ENCODE assay signal across 8 cellular contexts in the genomic region with DNA sequence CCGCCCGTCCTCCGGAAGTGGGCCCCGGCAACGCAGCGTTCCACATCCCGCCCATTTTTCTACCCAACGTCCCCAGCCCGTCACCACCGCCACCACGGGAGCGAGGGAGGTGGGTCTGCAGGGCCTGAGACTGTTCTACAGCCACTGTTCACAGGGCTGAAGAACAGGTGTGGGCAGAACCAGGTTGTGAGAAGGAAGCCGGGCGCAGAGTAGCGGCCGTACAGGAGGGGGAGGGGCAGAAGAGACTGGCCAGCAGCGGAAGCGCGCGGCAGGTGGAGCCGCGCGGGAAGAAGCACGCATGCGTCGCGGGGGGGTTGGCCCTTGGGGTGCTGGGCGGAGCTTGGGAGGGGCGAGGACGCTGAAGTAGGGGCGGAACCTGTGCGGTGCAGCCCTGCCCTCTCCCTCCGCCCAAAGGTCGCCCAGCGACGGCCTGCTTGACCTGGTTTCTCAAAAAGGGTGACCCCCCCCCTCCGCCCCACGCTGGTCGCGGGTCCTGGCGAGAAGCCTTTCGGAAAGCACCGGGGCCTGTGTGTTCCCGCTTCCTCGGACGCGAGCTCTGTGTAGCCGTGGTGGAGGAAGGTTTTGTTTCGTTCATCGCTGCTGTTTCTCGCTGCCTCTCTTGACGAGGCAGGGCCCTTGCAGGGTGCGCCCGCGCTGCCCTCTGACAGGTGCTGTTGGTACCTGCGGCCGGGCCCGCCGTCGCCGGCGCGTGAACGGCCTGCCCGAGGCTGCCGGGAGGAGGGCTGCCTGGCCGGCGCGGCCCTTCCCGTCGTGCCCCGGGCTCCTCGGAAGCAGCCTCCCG. TPM values are rescaled to one million over a fixed set of nuclear protein-coding genes. Genes with fewer than 3 reads are reported as not detected.
A peak's percentile ranks its signal among the peaks of the same experiment; 100 is the strongest.
DNase-seq lines count a peak whose midpoint lies in the region; ATAC-seq and TF ChIP-seq lines count a peak whose summit lies in the region.

No MANE protein-coding gene starts in this region.

- intact Hi-C loops in PC-3 (cut with micrococcal nuclease): loop anchor here (1.0 kb wide), 3 partner anchors 16 to 51 kb away; a partner anchor contains a TSS

- peak overlapping the region; percentile 85 for H3K9ac ChIP-seq in PC-3 (ENCODE audit: low read length)

- peak overlapping the region; percentile 92 for H3K4me2 ChIP-seq in PC-3 (ENCODE audit: low read length)

- peaks cover 44% of the 10 kb centered on the region for H3K4me1 ChIP-seq in PC-3 (ENCODE audit: insufficient read depth, low read length)

- H3K36me3 ChIP-seq in PC-3 (ENCODE audit: low read depth, low read length): no peaks in the 10 kb centered on the region

- no peaks in the 10 kb centered on the region for H4K20me1 ChIP-seq in PC-3 (ENCODE audit: low read length)

- TF ChIP-seq RAD21 in Ishikawa (IDR thresholded peaks at IDR 0.05; ENCODE audit: low read depth): no peak

- peak overlapping the region; percentile 74 for H3K4me3 ChIP-seq in PC-3 (ENCODE audit: low read length)

- H3K79me2 ChIP-seq in PC-3 (ENCODE audit: low read length): peaks cover 42% of the 10 kb centered on the region

- no peak for TF ChIP-seq CTCF in PC-3 (conservative IDR thresholded peaks at IDR 0.05; ENCODE audit: low read depth, low read length)

- peak overlapping the region; percentile 94 for H2AFZ ChIP-seq in PC-3 (ENCODE audit: low read length)

- H3K9me3 ChIP-seq in PC-3 (ENCODE audit: low read length): no peaks in the 10 kb centered on the region

- H3K27me3 ChIP-seq in PC-3 (ENCODE audit: low read length): no peaks in the 10 kb centered on the region

- DNase-seq in DMS53 treated with DMSO at 0.1 percent for 48 hours (lab: John Stamatoyannopoulos, UW; ENCODE audit: unreplicated experiment) (peak; percentile 91), PC-3 (peak; percentile 98), myocyte (ENCODE audit: low read depth) (peak; percentile 95)
- DNase-seq in activated T-cell treated with anti-CD3 and anti-CD28 coated beads, Interleukin-2, amount 50 U/mL, for 48 hours: peak; percentile 97 to 98
- peak; percentile 89 to 94 for DNase-seq in stimulated activated CD8-positive, alpha-beta memory T cell treated with anti-CD3 and anti-CD28 coated beads, Interleukin-7, amount 100 ng/mL, for 4 hours (ENCODE audit: low read depth in 2 of 2)

- TSS peak; percentile 63 for BruUV-seq in PC-3 (replicated peaks; lab: Mats Ljungman, UMichigan)

- no peaks in the 10 kb centered on the region for H3K9me2 ChIP-seq in PC-3 (replicated peaks; ENCODE audit: low read length)

- peak overlapping the region; percentile 89 for H3K27ac ChIP-seq in PC-3 (ENCODE audit: low read length)

- ATAC-seq in GM21717 (IDR thresholded peaks at IDR 0.05; ENCODE audit: unreplicated experiment) (peak; percentile 56), PC-3 (peak; percentile 84), esophagus mucosa (peak; percentile 94)

- TF ChIP-seq EP300 in Ishikawa (IDR thresholded peaks at IDR 0.05; ENCODE audit: borderline replicate concordance): peak; percentile 25; the same call in 1 of the 2 replicates

- no peaks in the 10 kb centered on the region for H3F3A ChIP-seq in PC-3 (ENCODE audit: low read length, unreplicated experiment)

- POLR2A ChIA-PET in PC-3 (lab: Charles Lee; ENCODE audit: unreplicated experiment): interaction anchor here (0.5 kb wide), 2 partner anchors 16 to 40 kb away, joined by 3 to 5 read pairs; no protein-coding TSS in a partner anchor

- CTCF ChIA-PET in PC-3 (lab: Charles Lee): interaction anchor here (0.5 kb wide), 1 partner anchor 50 kb away, joined by 4 read pairs; no protein-coding TSS in a partner anchor

TF ChIP-seq in Ishikawa, 13 proteins besides CTCF, POLR2A, EP300 and RAD21:
- TF ChIP-seq TAF1 (IDR thresholded peaks at IDR 0.05; ENCODE audit: low read depth) (peak; percentile 65), TCF12 (IDR thresholded peaks at IDR 0.05; ENCODE audit: low read depth) (no peak; the same call in 1 of the 2 replicates), TEAD4 (IDR thresholded peaks at IDR 0.05) (no peak), YY1 (IDR thresholded peaks at IDR 0.05; ENCODE audit: low read depth) (0 out of 2 replicates have a peak, but pooled peaks have one; percentile 9), EGR1 (IDR thresholded peaks at IDR 0.05) (0 out of 2 replicates have a peak, but pooled peaks have one; percentile 3)
- TF ChIP-seq, protein P1, sequence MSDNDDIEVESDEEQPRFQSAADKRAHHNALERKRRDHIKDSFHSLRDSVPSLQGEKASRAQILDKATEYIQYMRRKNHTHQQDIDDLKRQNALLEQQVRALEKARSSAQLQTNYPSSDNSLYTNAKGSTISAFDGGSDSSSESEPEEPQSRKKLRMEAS (IDR thresholded peaks at IDR 0.05): peak; percentile 73

RNA-seq across cellular contexts. Expression of a gene that starts 7.8 kb away (rescaled TPM):
- total RNA-seq in PC-3 (2014; rRNA removed): 104 and 132 TPM in 2 replicates
- 64.6 TPM for total RNA-seq in esophagus mucosa
- 120 and 152 TPM in 2 replicates for total RNA-seq in myocyte
- 118 TPM for polyA plus RNA-seq in myocyte (2012)

RNA-seq across cellular contexts. Expression of a gene that starts 50.7 kb away (rescaled TPM):
- total RNA-seq in PC-3 (2014; rRNA removed) (16.6 and 24.3 TPM in 2 replicates), esophagus mucosa (12.9 TPM), myocyte (12.9 and 20.1 TPM in 2 replicates)
- 13.6 TPM for polyA plus RNA-seq in myocyte (2012)

Comparison
In these comparisons a context has a peak if more than half of its experiments do, and no peak if none do; other contexts are left out.
1. Peak in every context shown above with its lines: DNase-seq, ATAC-seq, H3K4me3 ChIP-seq and H3K27ac ChIP-seq.